In genomic region chr3:62597481-62597880, GRCh38 we compare ENCODE assay signal across 28 cellular contexts.
"Had no signal": no experiment of that assay in that cellular context is flagged by ENCODE, and none has a peak within 500 bp of the region (broad histone marks: within the 10 kb centered on the region; RNA-seq: fewer than 3 reads in every experiment).

No MANE protein-coding gene starts in this region.

- H3K4me3 Mint-ChIP-seq: activated B cell treated with CpG ODN at 0.5 μM for 24 hours; activated CD8-positive, alpha-beta memory T cell treated with anti-CD3 and anti-CD28 coated beads, Interleukin-2, amount 10 ng/mL, durations not matched to agents 7 days and 5 days; activated CD8-positive, alpha-beta T cell treated with anti-CD3 and anti-CD28 coated beads, Interleukin-2, amount 10 ng/mL, durations not matched to agents 7 days and 5 days; stimulated activated naive B cell treated with anti-CD40 and anti-IgM and Interleukin-4, amounts not matched to agents 10 μg/mL and 1 μg/mL and 100 μg/mL, for 72 hours; T-cell; T-helper 2 cell treated with Interferon-gamma antibody and Interleukin-4, amounts not matched to agents 5 μg/mL and 100 μg/mL, for 36 hours had no signal

- H3K9me3 ChIP-seq: body of pancreas, left ventricle myocardium inferior, mucosa of descending colon, pancreas, psoas muscle, sigmoid colon, stomach, thyroid gland, upper lobe of left lung, vagina had no signal

- H3K27ac Mint-ChIP-seq: activated B cell treated with CpG ODN at 0.5 μM for 24 hours; activated CD8-positive, alpha-beta memory T cell treated with anti-CD3 and anti-CD28 coated beads, Interleukin-2, amount 10 ng/mL, durations not matched to agents 7 days and 5 days; activated CD8-positive, alpha-beta T cell treated with anti-CD3 and anti-CD28 coated beads, Interleukin-2, amount 10 ng/mL, durations not matched to agents 7 days and 5 days; activated naive CD4-positive, alpha-beta T cell treated with anti-CD3 and anti-CD28 coated beads, Interleukin-2, amount 50 U/mL, for 72 hours; stimulated activated naive B cell treated with anti-CD40 and anti-IgM and Interleukin-4, amounts not matched to agents 10 μg/mL and 1 μg/mL and 100 μg/mL, for 72 hours; T-cell; T-helper 2 cell treated with Interferon-gamma antibody and Interleukin-4, amounts not matched to agents 5 μg/mL and 100 μg/mL, for 36 hours had no signal

- H3K27me3 Mint-ChIP-seq: activated B cell treated with CpG ODN at 0.5 μM for 24 hours; activated CD8-positive, alpha-beta memory T cell treated with anti-CD3 and anti-CD28 coated beads, Interleukin-2, amount 10 ng/mL, durations not matched to agents 7 days and 5 days; stimulated activated naive B cell treated with anti-CD40 and anti-IgM and Interleukin-4, amounts not matched to agents 10 μg/mL and 1 μg/mL and 100 μg/mL, for 72 hours had no signal

- H3K4me1 Mint-ChIP-seq: activated B cell treated with CpG ODN at 0.5 μM for 24 hours; activated CD8-positive, alpha-beta memory T cell treated with anti-CD3 and anti-CD28 coated beads, Interleukin-2, amount 10 ng/mL, durations not matched to agents 7 days and 5 days; stimulated activated naive B cell treated with anti-CD40 and anti-IgM and Interleukin-4, amounts not matched to agents 10 μg/mL and 1 μg/mL and 100 μg/mL, for 72 hours; T-cell had no signal

- H3K36me3 Mint-ChIP-seq: activated CD8-positive, alpha-beta memory T cell treated with anti-CD3 and anti-CD28 coated beads, Interleukin-2, amount 10 ng/mL, durations not matched to agents 7 days and 5 days; activated naive CD4-positive, alpha-beta T cell treated with anti-CD3 and anti-CD28 coated beads, Interleukin-2, amount 50 U/mL, for 72 hours; stimulated activated naive B cell treated with anti-CD40 and anti-IgM and Interleukin-4, amounts not matched to agents 10 μg/mL and 1 μg/mL and 100 μg/mL, for 72 hours; T-cell had no signal

- H3K27me3 ChIP-seq: body of pancreas, cardiac muscle cell, pancreas, sigmoid colon, stomach, thyroid gland, upper lobe of left lung, vagina had no signal

- DNase-seq: activated B cell treated with CpG ODN at 0.5 μM for 24 hours; activated CD4-positive, alpha-beta T cell treated with anti-CD3 and anti-CD28 coated beads, Interleukin-2, amount 50 U/mL, for 1 hour; activated CD8-positive, alpha-beta memory T cell treated with anti-CD3 and anti-CD28 coated beads, Interleukin-2, amount 10 ng/mL, durations not matched to agents 7 days and 5 days; activated CD8-positive, alpha-beta T cell treated with anti-CD3 and anti-CD28 coated beads, Interleukin-2, amount 10 ng/mL, durations not matched to agents 7 days and 5 days; activated naive CD4-positive, alpha-beta T cell; activated T-cell treated with anti-CD3 and anti-CD28 coated beads, Interleukin-2, amount 50 U/mL, for 48 hours; body of pancreas; cerebellar nuclear complex; cortex of kidney; left ventricle myocardium inferior; mesendoderm; mucosa of descending colon; pancreas; psoas muscle; sigmoid colon; stimulated activated CD4-positive, alpha-beta T cell treated with anti-CD3 and anti-CD28 coated beads, Interleukin-15, amount 100 ng/mL, for 24 hours; stimulated activated CD4-positive, alpha-beta T cell treated with anti-CD3 and anti-CD28 coated beads, Interleukin-2, amount 100 ng/mL, for 24 hours; stimulated activated naive B cell treated with anti-CD40 and anti-IgM and Interleukin-4, amounts not matched to agents 10 μg/mL and 1 μg/mL and 100 μg/mL, for 72 hours; stomach; T-cell; thyroid gland; upper lobe of left lung had no signal

- ATAC-seq: activated CD8-positive, alpha-beta memory T cell treated with anti-CD3 and anti-CD28 coated beads, Interleukin-2, amount 10 ng/mL, durations not matched to agents 7 days and 5 days; activated CD8-positive, alpha-beta T cell treated with anti-CD3 and anti-CD28 coated beads, Interleukin-2, amount 10 ng/mL, durations not matched to agents 7 days and 5 days; activated naive CD4-positive, alpha-beta T cell treated with anti-CD3 and anti-CD28 coated beads, Interleukin-2, amount 50 U/mL, for 72 hours; body of pancreas; mucosa of descending colon; pancreas; psoas muscle; stimulated activated naive B cell treated with anti-CD40 and anti-IgM and Interleukin-4, amounts not matched to agents 10 μg/mL and 1 μg/mL and 100 μg/mL, for 72 hours; T-cell had no signal

- H3K4me3 ChIP-seq: body of pancreas, cardiac muscle cell, left ventricle myocardium inferior, lung, mucosa of descending colon, pancreas, psoas muscle, sigmoid colon, smooth muscle cell, stomach, thyroid gland, upper lobe of left lung, vagina had no signal

- H3K9me3 Mint-ChIP-seq: activated B cell treated with CpG ODN at 0.5 μM for 24 hours; activated naive CD4-positive, alpha-beta T cell treated with anti-CD3 and anti-CD28 coated beads, Interleukin-2, amount 50 U/mL, for 72 hours; stimulated activated naive B cell treated with anti-CD40 and anti-IgM and Interleukin-4, amounts not matched to agents 10 μg/mL and 1 μg/mL and 100 μg/mL, for 72 hours; T-cell; T-helper 2 cell treated with Interferon-gamma antibody and Interleukin-4, amounts not matched to agents 5 μg/mL and 100 μg/mL, for 36 hours had no signal

- H3K27ac ChIP-seq: body of pancreas, cardiac muscle cell, left ventricle myocardium inferior, pancreas, psoas muscle, sigmoid colon, stomach, thyroid gland, upper lobe of left lung, vagina had no signal

- H3K36me3 ChIP-seq: cardiac muscle cell, left ventricle myocardium inferior, pancreas, sigmoid colon, stomach, thyroid gland, upper lobe of left lung, vagina had no signal

- H3K4me1 ChIP-seq: body of pancreas, left ventricle myocardium inferior, pancreas, psoas muscle, sigmoid colon, thyroid gland, vagina had no signal
